In the genomic region with DNA sequence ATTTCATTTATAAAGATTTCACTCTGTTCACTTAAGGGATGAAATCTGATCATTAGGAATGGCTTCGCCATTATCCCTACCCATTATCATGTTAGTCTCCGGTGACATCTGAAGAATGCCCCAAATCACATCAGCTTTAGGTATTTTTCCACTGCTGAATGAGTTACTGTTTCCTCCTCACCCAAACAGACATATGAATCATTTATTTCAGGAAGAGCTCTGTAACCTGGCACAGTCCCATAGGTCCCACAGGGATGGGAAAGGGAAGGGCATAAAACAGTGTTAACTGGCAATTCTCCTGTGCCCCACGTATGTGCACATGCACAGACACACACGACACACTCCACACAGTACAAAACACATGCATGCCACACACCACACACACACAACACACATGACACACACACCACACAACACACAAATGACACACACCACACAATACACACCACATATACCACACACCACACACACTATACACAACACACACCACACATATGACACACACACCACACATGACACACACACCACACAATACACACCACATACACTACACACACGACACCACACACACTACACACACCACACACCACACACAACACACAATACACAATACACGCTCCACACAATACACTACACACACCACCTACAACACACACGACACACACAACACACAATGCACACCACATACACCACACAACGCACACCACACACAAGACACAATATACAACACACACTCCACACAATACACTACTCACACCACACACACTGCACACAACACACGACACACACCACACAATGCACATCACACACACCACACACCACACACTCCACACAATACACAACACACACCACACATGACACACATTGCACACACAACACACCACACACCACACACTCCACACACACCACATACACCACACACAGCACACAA, we compare ENCODE assay signal across 14 cellular contexts. TPM values are rescaled to one million over a fixed set of nuclear protein-coding genes. Genes with fewer than 3 reads are reported as not detected.
DNase-seq lines count a peak whose midpoint lies in the region; ATAC-seq, FAIRE-seq and TF ChIP-seq lines count a peak whose summit lies in the region.
"Had no signal": no experiment of that assay in that cellular context is flagged by ENCODE, and none has a peak within 500 bp of the region (broad histone marks: within the 10 kb centered on the region; RNA-seq: fewer than 3 reads in every experiment).

No MANE protein-coding gene starts in this region.

- no peaks in the 10 kb centered on the region for H3K4me1 ChIP-seq in lower lobe of right lung
- H3K4me1 ChIP-seq: suprapubic skin had no signal

- no peaks in the 10 kb centered on the region for H3K36me3 ChIP-seq in lower lobe of right lung
- H3K36me3 ChIP-seq: suprapubic skin had no signal

- H3K27ac ChIP-seq in lower lobe of right lung: no peak overlapping the region
- H3K27ac ChIP-seq: suprapubic skin had no signal

- DNase-seq in activated effector memory CD4-positive, alpha-beta T cell treated with anti-CD3 and anti-CD28 coated beads, Interleukin-2, amount 50 U/mL, for 16 hours: peak; percentile 16
- no peak for DNase-seq in activated effector memory CD4-positive, alpha-beta T cell treated with Interleukin-2 at 50 U/mL for 16 hours
- peak; percentile 52 for DNase-seq in T1000 (lab: John Stamatoyannopoulos, UW)
- DNase-seq in foreskin fibroblast: peak; percentile 53 to 73
- DNase-seq in urothelium cell line (ENCODE audit: low spot score): peak; percentile 81
- DNase-seq in lower lobe of right lung: no peak
- DNase-seq in HuH-7.5 (ENCODE audit: low spot score): no peak
- DNase-seq: activated CD4-positive, alpha-beta T cell treated with anti-CD3 and anti-CD28 coated beads, Interleukin-2, amount 50 U/mL, for 1 hour; activated naive CD4-positive, alpha-beta T cell treated with anti-CD3 and anti-CD28 coated beads, Interleukin-2, amount 10 ng/mL, durations not matched to agents 7 days and 5 days; DMS79; hypothalamus; NCI-H526 had no signal

- TF ChIP-seq CTCF in foreskin fibroblast (IDR thresholded peaks at IDR 0.05; ENCODE audit: low read depth, low read length) (no peak), lower lobe of right lung (IDR thresholded peaks at IDR 0.05) (no peak)

- H3K9me3 ChIP-seq in lower lobe of right lung: no peaks in the 10 kb centered on the region
- H3K9me3 ChIP-seq: suprapubic skin had no signal

- no peak overlapping the region for H3K4me3 ChIP-seq in foreskin fibroblast (ENCODE audit: low read depth in 1 of 2, low read length in 2 of 2)
- no peak overlapping the region for H3K4me3 ChIP-seq in lower lobe of right lung
- H3K4me3 ChIP-seq: suprapubic skin had no signal

- peak; percentile 100 for FAIRE-seq in urothelium cell line (lab: Jason Lieb, UNC)

- ATAC-seq in GM21423 (IDR thresholded peaks at IDR 0.05; ENCODE audit: unreplicated experiment): no peak
- no peak for ATAC-seq in lower lobe of right lung

- peaks cover 16% of the 10 kb centered on the region for H3K27me3 ChIP-seq in lower lobe of right lung (ENCODE audit: low read depth)

- intact Hi-C loops in lower lobe of right lung (cut with DNase I): no loop called here

RNA-seq across cellular contexts. Expression of gene TMEM255B, which starts 15.4 kb away (rescaled TPM):
- total RNA-seq in lower lobe of right lung: 21.5 TPM

Comparison
In these comparisons a context has a peak if more than half of its experiments do, and no peak if none do; other contexts are left out.
1. DNase-seq: peak in activated effector memory CD4-positive, alpha-beta T cell treated with anti-CD3 and anti-CD28 coated beads, Interleukin-2, amount 50 U/mL, for 16 hours (single experiment), T1000 (single experiment), foreskin fibroblast (2 of 2) and urothelium cell line (single experiment); none in activated effector memory CD4-positive, alpha-beta T cell treated with Interleukin-2 at 50 U/mL for 16 hours (single experiment), lower lobe of right lung (single experiment) and HuH-7.5 (single experiment).